Comparison of ENCODE assay signal across 21 cellular contexts in the genomic region with DNA sequence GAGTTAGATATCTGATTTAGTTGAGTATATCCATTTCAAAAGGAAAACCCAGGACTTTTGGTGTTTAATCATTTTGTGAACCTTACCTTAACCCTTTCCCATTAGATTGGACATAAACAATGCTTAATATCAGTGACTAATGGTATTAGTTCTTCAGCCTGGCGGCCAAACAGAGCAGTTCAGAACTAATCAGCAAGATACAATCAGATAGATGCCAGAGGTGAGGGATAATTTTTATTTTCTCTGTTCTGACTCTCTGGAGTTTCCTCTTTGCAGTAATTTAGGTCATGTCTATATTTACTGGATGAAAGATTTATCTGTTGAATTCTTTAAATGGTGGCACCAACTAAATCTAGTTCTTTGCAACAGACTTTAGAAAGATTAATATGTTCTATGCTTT.
"Had no signal": no experiment of that assay in that cellular context is flagged by ENCODE, and none has a peak within 500 bp of the region (broad histone marks: within the 10 kb centered on the region; RNA-seq: fewer than 3 reads in every experiment).

No MANE protein-coding gene starts in this region.

- H3K36me3 ChIP-seq: colonic mucosa, esophagus squamous epithelium, gastrocnemius medialis, heart right ventricle, left lung, lower lobe of right lung had no signal

- DNase-seq: colonic mucosa; cortex of kidney; effector CD8-positive, alpha-beta T cell; effector memory CD8-positive, alpha-beta T cell; endodermal cell; erythroblast; esophagus squamous epithelium; foreskin fibroblast; foreskin melanocyte; gastrocnemius medialis; glutamatergic neuron; head of caudate nucleus; heart right ventricle; hippocampal formation; left cardiac atrium; left lung; left ventricle myocardium superior; lower lobe of right lung; mesenchymal stem cell; naive thymus-derived CD4-positive, alpha-beta T cell had no signal

- H3K4me1 ChIP-seq: colonic mucosa, esophagus squamous epithelium, gastrocnemius medialis, heart right ventricle, left lung, lower lobe of right lung had no signal

- H3K4me3 ChIP-seq: colonic mucosa, esophagus squamous epithelium, gastrocnemius medialis, heart right ventricle, left lung, lower lobe of right lung had no signal

- H3K27ac ChIP-seq: colonic mucosa, epithelial cell of prostate, esophagus squamous epithelium, gastrocnemius medialis, heart right ventricle, left lung, lower lobe of right lung had no signal

- H3K9me3 ChIP-seq: colonic mucosa, esophagus squamous epithelium, gastrocnemius medialis, heart right ventricle, left lung, lower lobe of right lung had no signal

- H3K27me3 ChIP-seq: colonic mucosa, esophagus squamous epithelium, gastrocnemius medialis, heart right ventricle, left lung had no signal
